9 cellular contexts compared by ENCODE assay signal in the genomic region with DNA sequence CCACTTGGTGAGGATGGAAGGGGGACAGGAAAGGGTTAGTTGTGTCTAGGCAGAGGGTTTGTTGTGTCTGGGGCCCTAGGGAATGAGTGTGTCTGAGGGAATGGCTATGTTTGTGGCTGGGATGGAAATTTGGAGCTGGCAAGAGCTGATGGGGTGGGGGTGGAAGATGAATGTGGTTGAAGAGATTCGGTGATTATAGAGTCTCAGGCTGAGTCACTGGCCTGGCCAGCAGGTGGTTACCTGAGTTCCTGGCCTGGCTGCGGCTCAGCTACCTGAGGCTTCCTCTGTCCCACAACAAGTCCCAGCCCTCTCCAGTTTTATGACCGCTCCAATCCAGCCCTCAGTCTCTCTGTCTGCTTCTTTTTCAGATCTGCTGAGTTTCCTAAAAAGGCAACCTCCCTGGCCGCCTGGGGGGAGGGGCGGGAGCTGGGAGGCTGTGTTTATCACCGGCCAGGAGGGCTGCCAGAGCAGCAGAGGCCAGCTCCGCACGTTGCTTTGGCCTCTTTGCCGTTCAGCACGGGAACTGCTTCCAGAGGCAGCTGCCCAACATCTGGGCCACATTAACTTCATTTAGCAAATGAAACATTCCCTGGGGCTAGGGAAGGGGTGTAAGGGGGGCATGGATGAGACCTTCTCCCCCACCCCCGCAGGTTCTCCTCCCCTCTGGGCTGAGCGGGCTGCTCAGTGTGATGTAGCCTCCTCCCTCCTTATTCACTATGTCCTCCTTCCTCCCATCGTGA. TPM values are rescaled to one million over a fixed set of nuclear protein-coding genes. Genes with fewer than 3 reads are reported as not detected.
DNase-seq lines count a peak whose midpoint lies in the region; ATAC-seq lines count a peak whose summit lies in the region.
"Had no signal": no experiment of that assay in that cellular context is flagged by ENCODE, and none has a peak within 500 bp of the region (broad histone marks: within the 10 kb centered on the region; RNA-seq: fewer than 3 reads in every experiment).

No MANE protein-coding gene starts in this region.

- peak; percentile 91 for DNase-seq in GM04504 (ENCODE audit: low read depth)
- DNase-seq in amniotic epithelial cell (ENCODE audit: low read depth) = peak; percentile 55
- DNase-seq in hepatic stellate cell (ENCODE audit: low spot score) = peak; percentile 47
- DNase-seq in sciatic nerve (ENCODE audit: low spot score) = peak; percentile 94
- DNase-seq in activated CD8-positive, alpha-beta memory T cell treated with anti-CD3 and anti-CD28 coated beads for 24 hours = no peak
- DNase-seq in superior temporal gyrus (ENCODE audit: extremely low spot score) = no peak
- DNase-seq in NOMO-1 treated with DMSO at 0.1 percent for 48 hours (lab: John Stamatoyannopoulos, UW; ENCODE audit: unreplicated experiment) = no peak
- DNase-seq: foreskin melanocyte had no signal

- intact Hi-C loops in sciatic nerve (cut with DNase I) = no loop called here

- ATAC-seq in sciatic nerve = peak; percentile 88
- ATAC-seq in HG02759 (IDR thresholded peaks at IDR 0.05; ENCODE audit: unreplicated experiment) = no peak

RNA-seq across cellular contexts. Expression of gene ITGB3, which starts 21.8 kb away (rescaled TPM):
- total RNA-seq in sciatic nerve = 30.2 TPM

RNA-seq across cellular contexts. Expression of gene EFCAB13, which starts 48.3 kb away (rescaled TPM):
- 24.5 TPM for total RNA-seq in sciatic nerve

Comparison
In these comparisons a context has a peak if more than half of its experiments do, and no peak if none do; other contexts are left out.
1. DNase-seq: peak in GM04504 (single experiment), amniotic epithelial cell (single experiment), hepatic stellate cell (single experiment) and sciatic nerve (single experiment); none in activated CD8-positive, alpha-beta memory T cell treated with anti-CD3 and anti-CD28 coated beads for 24 hours (single experiment), superior temporal gyrus (single experiment) and NOMO-1 treated with DMSO at 0.1 percent for 48 hours (single experiment).